Comparison of ENCODE assay signal across 33 cellular contexts in genomic region chr12:90322006-90322405, GRCh38.
"Had no signal": no experiment of that assay in that cellular context is flagged by ENCODE, and none has a peak within 500 bp of the region (broad histone marks: within the 10 kb centered on the region; RNA-seq: fewer than 3 reads in every experiment).

No MANE protein-coding gene starts in this region.

- H3K27ac Mint-ChIP-seq: activated CD4-positive, alpha-beta memory T cell treated with anti-CD3 and anti-CD28 coated beads for 36 hours; activated CD4-positive, alpha-beta T cell treated with anti-CD3 and anti-CD28 coated beads, Interleukin-2, amount 10 ng/mL, durations not matched to agents 24 days and 14 days; activated T-cell treated with anti-CD3 and anti-CD28 coated beads, Interleukin-2, amount 50 U/mL, for 24 hours; endodermal cell; immature natural killer cell; memory B cell; naive thymus-derived CD8-positive, alpha-beta T cell; stimulated activated naive B cell treated with anti-CD40 and anti-IgM and Interleukin-4, amounts not matched to agents 10 μg/mL and 1 μg/mL and 100 μg/mL, for 72 hours; T-helper 17 cell had no signal

- H3K4me3 ChIP-seq: body of pancreas, cardiac muscle cell, esophagus muscularis mucosa, pancreas, psoas muscle, right atrium auricular region, testis had no signal

- H3K4me1 Mint-ChIP-seq: activated CD4-positive, alpha-beta T cell treated with anti-CD3 and anti-CD28 coated beads, Interleukin-2, amount 10 ng/mL, durations not matched to agents 24 days and 14 days; endodermal cell; immature natural killer cell; naive thymus-derived CD8-positive, alpha-beta T cell; neural crest cell; stimulated activated naive B cell treated with anti-CD40 and anti-IgM and Interleukin-4, amounts not matched to agents 10 μg/mL and 1 μg/mL and 100 μg/mL, for 72 hours; T-helper 17 cell had no signal

- H3K4me3 Mint-ChIP-seq: activated CD4-positive, alpha-beta memory T cell treated with anti-CD3 and anti-CD28 coated beads for 36 hours; activated CD4-positive, alpha-beta T cell treated with anti-CD3 and anti-CD28 coated beads, Interleukin-2, amount 10 ng/mL, durations not matched to agents 24 days and 14 days; activated T-cell treated with anti-CD3 and anti-CD28 coated beads, Interleukin-2, amount 50 U/mL, for 24 hours; endodermal cell; immature natural killer cell; memory B cell; naive thymus-derived CD8-positive, alpha-beta T cell; neural crest cell; stimulated activated naive B cell treated with anti-CD40 and anti-IgM and Interleukin-4, amounts not matched to agents 10 μg/mL and 1 μg/mL and 100 μg/mL, for 72 hours; T-helper 17 cell had no signal

- H3K9me3 ChIP-seq: body of pancreas, esophagus muscularis mucosa, pancreas, psoas muscle, right atrium auricular region, testis had no signal

- DNase-seq: activated CD4-positive, alpha-beta memory T cell treated with anti-CD3 and anti-CD28 coated beads for 36 hours; activated CD4-positive, alpha-beta T cell treated with anti-CD3 and anti-CD28 coated beads, Interleukin-2, amount 10 ng/mL, durations not matched to agents 24 days and 14 days; activated CD8-positive, alpha-beta memory T cell treated with anti-CD3 and anti-CD28 coated beads, Interleukin-2, amount 50 U/mL, for 48 hours; activated gamma-delta T cell; activated naive CD4-positive, alpha-beta T cell treated with anti-CD3 and anti-CD28 coated beads, Interleukin-2, amount 50 U/mL, for 16 hours; activated T-cell treated with anti-CD3 and anti-CD28 coated beads, Interleukin-2, amount 50 U/mL, for 24 hours; amygdala; body of pancreas; endodermal cell; head of caudate nucleus; hippocampal formation; immature natural killer cell; kidney; left colon; naive thymus-derived CD8-positive, alpha-beta T cell; nucleus accumbens; pancreas; psoas muscle; stimulated activated CD4-positive, alpha-beta T cell treated with anti-CD3 and anti-CD28 coated beads, Interleukin-15, amount 100 ng/mL, for 24 hours; stimulated activated CD4-positive, alpha-beta T cell treated with anti-CD3 and anti-CD28 coated beads, Interleukin-2, amount 100 ng/mL, for 24 hours; stimulated activated naive B cell treated with anti-CD40 and anti-IgM and Interleukin-4, amounts not matched to agents 10 μg/mL and 1 μg/mL and 100 μg/mL, for 72 hours; T-helper 17 cell; T1000; testis; trophoblast cell; WERI-Rb-1 had no signal

- H3K27me3 Mint-ChIP-seq: activated T-cell treated with anti-CD3 and anti-CD28 coated beads, Interleukin-2, amount 50 U/mL, for 24 hours; stimulated activated naive B cell treated with anti-CD40 and anti-IgM and Interleukin-4, amounts not matched to agents 10 μg/mL and 1 μg/mL and 100 μg/mL, for 72 hours had no signal

- H3K27ac ChIP-seq: body of pancreas, cardiac muscle cell, esophagus muscularis mucosa, pancreas, psoas muscle, right atrium auricular region, testis, WERI-Rb-1 had no signal

- H3K27me3 ChIP-seq: body of pancreas, cardiac muscle cell, esophagus muscularis mucosa, pancreas, right atrium auricular region, testis had no signal

- H3K36me3 Mint-ChIP-seq: activated CD4-positive, alpha-beta memory T cell treated with anti-CD3 and anti-CD28 coated beads for 36 hours; immature natural killer cell; memory B cell; naive thymus-derived CD8-positive, alpha-beta T cell; stimulated activated naive B cell treated with anti-CD40 and anti-IgM and Interleukin-4, amounts not matched to agents 10 μg/mL and 1 μg/mL and 100 μg/mL, for 72 hours had no signal

- H3K9me3 Mint-ChIP-seq: activated CD4-positive, alpha-beta memory T cell treated with anti-CD3 and anti-CD28 coated beads for 36 hours; activated CD4-positive, alpha-beta T cell treated with anti-CD3 and anti-CD28 coated beads, Interleukin-2, amount 10 ng/mL, durations not matched to agents 24 days and 14 days; activated T-cell treated with anti-CD3 and anti-CD28 coated beads, Interleukin-2, amount 50 U/mL, for 24 hours; stimulated activated naive B cell treated with anti-CD40 and anti-IgM and Interleukin-4, amounts not matched to agents 10 μg/mL and 1 μg/mL and 100 μg/mL, for 72 hours had no signal

- H3K4me1 ChIP-seq: body of pancreas, esophagus muscularis mucosa, pancreas, psoas muscle, right atrium auricular region, testis had no signal

- H3K36me3 ChIP-seq: cardiac muscle cell, esophagus muscularis mucosa, pancreas, right atrium auricular region, WERI-Rb-1 had no signal

- ATAC-seq: activated CD4-positive, CD25-positive, alpha-beta regulatory T cell treated with anti-CD3 and anti-CD28 coated beads, Interleukin-2, amount 50 U/mL, for 24 hours; body of pancreas; left colon; naive thymus-derived CD8-positive, alpha-beta T cell; pancreas; psoas muscle; SK-N-SH treated with all-trans-retinoic acid at 6 μM for 48 hours; stimulated activated naive B cell treated with anti-CD40 and anti-IgM and Interleukin-4, amounts not matched to agents 10 μg/mL and 1 μg/mL and 100 μg/mL, for 72 hours; T-helper 17 cell had no signal
